In genomic region chr1:52592637-52593323, GRCh38 we compare ENCODE assay signal across 1 cellular context.
A peak's percentile ranks its signal among the peaks of the same experiment; 100 is the strongest.
TF ChIP-seq lines count a peak whose summit lies in the region.

No MANE protein-coding gene starts in this region.

TF ChIP-seq in GM12878, 131 proteins besides CTCF, POLR2A, EP300 and RAD21:
- TF ChIP-seq IKZF1 (conservative IDR thresholded peaks at IDR 0.05) (0 out of 2 replicates have a peak, but pooled peaks have one; percentile 18), STAT1 (conservative IDR thresholded peaks at IDR 0.05) (no peak), HCFC1 (IDR thresholded peaks at IDR 0.05; ENCODE audit: low read length) (no peak)
